In genomic region chr7:5713913-5714219, GRCh38 we compare ENCODE assay signal across 7 cellular contexts.
A peak's percentile ranks its signal among the peaks of the same experiment; 100 is the strongest.
DNase-seq lines count a peak whose midpoint lies in the region; ATAC-seq, FAIRE-seq and TF ChIP-seq lines count a peak whose summit lies in the region.
"Not testable (repeated sequence)": the region's sequence is repeated elsewhere in the genome, so short reads cannot be mapped to it uniquely, and the experiment has no call there.

No MANE protein-coding gene starts in this region.

- H3K27ac Mint-ChIP-seq in Caco-2 (ENCODE audit: unreplicated experiment): peak overlapping the region; percentile 42
- H3K27ac Mint-ChIP-seq in activated T-cell treated with anti-CD3 and anti-CD28 coated beads, Interleukin-2, amount 50 U/mL, for 24 hours: peak overlapping the region; percentile 47
- H3K27ac Mint-ChIP-seq in endodermal cell: peak overlapping the region; percentile 93
- peak overlapping the region; percentile 62 for H3K27ac Mint-ChIP-seq in stimulated activated naive B cell treated with anti-CD40 and anti-IgM and Interleukin-4, amounts not matched to agents 10 μg/mL and 1 μg/mL and 100 μg/mL, for 72 hours

- H4K20me1 ChIP-seq in K562 (replicated peaks; ENCODE audit: control insufficient read depth, insufficient read depth, low read length); HepG2 (ENCODE audit: insufficient read depth, low read length): not testable (repeated sequence)

- not testable (repeated sequence) for H3K27ac ChIP-seq in K562 (ENCODE audit: extremely low read depth, low read depth, low read length); endodermal cell (ENCODE audit: low read depth, low read length)
- peak overlapping the region; percentile 48 for H3K27ac ChIP-seq in HepG2 (ENCODE audit: extremely low read length, insufficient read depth, low read length)

- BruUV-seq in Caco-2 (replicated peaks; lab: Mats Ljungman, UMichigan); HepG2 (replicated peaks; lab: Mats Ljungman, UMichigan): not testable (repeated sequence)
- TSS peak; percentile 27 for BruUV-seq in K562 (replicated peaks; lab: Mats Ljungman, UMichigan)

- not testable (repeated sequence) for H2AFZ ChIP-seq in K562 (ENCODE audit: low read depth, low read length); HepG2 (ENCODE audit: low read length)

- H3K36me3 ChIP-seq in Caco-2 (ENCODE audit: control insufficient read depth, insufficient read depth, low read length): not testable (repeated sequence)
- peaks cover 77% of the 10 kb centered on the region for H3K36me3 ChIP-seq in K562 (ENCODE audit: control insufficient read depth, insufficient read depth, low read length)
- H3K36me3 ChIP-seq in endodermal cell (ENCODE audit: control insufficient read depth, insufficient read depth, low read length): peaks cover 86% of the 10 kb centered on the region
- peaks cover 20 to 70% of the 10 kb centered on the region in 2 experiments for H3K36me3 ChIP-seq in HepG2 (replicated peaks in 1 of 2; ENCODE audit: control insufficient read depth in 1 of 2, insufficient read depth in 2 of 2, low read length in 2 of 2)

- not testable (repeated sequence) for H3K27me3 Mint-ChIP-seq in Caco-2 (ENCODE audit: insufficient read depth, unreplicated experiment); activated T-cell treated with anti-CD3 and anti-CD28 coated beads, Interleukin-2, amount 50 U/mL, for 24 hours; endodermal cell (ENCODE audit: insufficient read depth); stimulated activated naive B cell treated with anti-CD40 and anti-IgM and Interleukin-4, amounts not matched to agents 10 μg/mL and 1 μg/mL and 100 μg/mL, for 72 hours

- H3K9me1 ChIP-seq in K562 (ENCODE audit: control insufficient read depth, insufficient read depth, low read length): not testable (repeated sequence)

- H3K4me1 Mint-ChIP-seq in Caco-2 (ENCODE audit: low read depth, unreplicated experiment); activated T-cell treated with anti-CD3 and anti-CD28 coated beads, Interleukin-2, amount 50 U/mL, for 24 hours (ENCODE audit: low read depth); stimulated activated naive B cell treated with anti-CD40 and anti-IgM and Interleukin-4, amounts not matched to agents 10 μg/mL and 1 μg/mL and 100 μg/mL, for 72 hours: not testable (repeated sequence)
- peaks cover 25% of the 10 kb centered on the region for H3K4me1 Mint-ChIP-seq in endodermal cell

- not testable (repeated sequence) for H3K9me3 Mint-ChIP-seq in Caco-2 (ENCODE audit: unreplicated experiment); activated T-cell treated with anti-CD3 and anti-CD28 coated beads, Interleukin-2, amount 50 U/mL, for 24 hours; endodermal cell; stimulated activated naive B cell treated with anti-CD40 and anti-IgM and Interleukin-4, amounts not matched to agents 10 μg/mL and 1 μg/mL and 100 μg/mL, for 72 hours

- not testable (repeated sequence) for TF ChIP-seq EP300 in K562 (IDR thresholded peaks at IDR 0.05; ENCODE audit: low read length); HepG2 (IDR thresholded peaks at IDR 0.05; ENCODE audit: low read depth in 2 of 2, low read length in 2 of 2); HepG2 (CRISPR knock-in tag; IDR thresholded peaks at IDR 0.05; ENCODE audit: borderline replicate concordance)

- not testable (repeated sequence) for H3K4me2 ChIP-seq in K562 (ENCODE audit: insufficient read depth, low read length); HepG2 (ENCODE audit: low read depth, low read length)

- CTCF ChIA-PET in Caco-2 (lab: Charles Lee); K562 (lab: Yijun Ruan, JAX; ENCODE audit: low intra/inter-chr PET ratio); HepG2 (lab: Yijun Ruan, JAX; ENCODE audit: low intra/inter-chr PET ratio, low total read pairs): not testable (repeated sequence)

- not testable (repeated sequence) for ATAC-seq in K562; stimulated activated naive B cell treated with anti-CD40 and anti-IgM and Interleukin-4, amounts not matched to agents 10 μg/mL and 1 μg/mL and 100 μg/mL, for 72 hours (replicated peaks)
- ATAC-seq in HepG2: peak; percentile 85

- not testable (repeated sequence) for FAIRE-seq in K562 (lab: Jason Lieb, UNC); HepG2 (lab: Jason Lieb, UNC)

- 100% methylated on average over 5 of the region's 5 CpGs for WGBS in K562 (ENCODE audit: insufficient coverage, low coverage, missing lambda C conversion rate)
- WGBS in endodermal cell (ENCODE audit: insufficient coverage in 1 of 2, insufficient read length in 1 of 2), 2 experiments: 94 to 95% methylated on average over 2 to 5 of the region's 5 CpGs
- WGBS in HepG2 (ENCODE audit: low lambda C conversion rate): 86% methylated on average over 5 of the region's 5 CpGs

- peaks cover 88% of the 10 kb centered on the region for H3K36me3 Mint-ChIP-seq in Caco-2 (ENCODE audit: insufficient read depth, unreplicated experiment)
- peaks cover 87% of the 10 kb centered on the region for H3K36me3 Mint-ChIP-seq in activated T-cell treated with anti-CD3 and anti-CD28 coated beads, Interleukin-2, amount 50 U/mL, for 24 hours (ENCODE audit: low read depth)
- peaks cover 82% of the 10 kb centered on the region for H3K36me3 Mint-ChIP-seq in endodermal cell (ENCODE audit: low read depth)
- peaks cover 40 to 58% of the 10 kb centered on the region in 2 donors for H3K36me3 Mint-ChIP-seq in stimulated activated naive B cell treated with anti-CD40 and anti-IgM and Interleukin-4, amounts not matched to agents 10 μg/mL and 1 μg/mL and 100 μg/mL, for 72 hours

- H3K4me1 ChIP-seq in Caco-2 (peaks cover 11% of the 10 kb centered on the region), HepG2 (ENCODE audit: insufficient read depth, low read length) (peaks cover 16% of the 10 kb centered on the region)
- H3K4me1 ChIP-seq in K562 (replicated peaks in 1 of 2; ENCODE audit: control insufficient read depth in 2 of 2, insufficient read depth in 2 of 2, low read length in 2 of 2); endodermal cell (ENCODE audit: control insufficient read depth, insufficient read depth, low read length): not testable (repeated sequence)

- H3K4me3 Mint-ChIP-seq in Caco-2 (ENCODE audit: unreplicated experiment); activated T-cell treated with anti-CD3 and anti-CD28 coated beads, Interleukin-2, amount 50 U/mL, for 24 hours; endodermal cell; stimulated activated naive B cell treated with anti-CD40 and anti-IgM and Interleukin-4, amounts not matched to agents 10 μg/mL and 1 μg/mL and 100 μg/mL, for 72 hours: not testable (repeated sequence)

- TF ChIP-seq POLR2A in K562 (conservative IDR thresholded peaks at IDR 0.05); HepG2 (IDR thresholded peaks at IDR 0.05; ENCODE audit: insufficient read depth in 1 of 2, low read depth in 2 of 2, low read length in 2 of 2): not testable (repeated sequence)

- not testable (repeated sequence) for TF ChIP-seq CTCF in Caco-2 (IDR thresholded peaks at IDR 0.05; ENCODE audit: insufficient read depth in 1 of 2, low read depth in 1 of 2, low read length in 1 of 2, severe bottlenecking in 1 of 2, unreplicated experiment in 1 of 2); K562 (IDR thresholded peaks at IDR 0.05 in 2 of 3, conservative IDR thresholded peaks at IDR 0.05 in 1 of 3; ENCODE audit: insufficient read depth in 2 of 3, low read depth in 1 of 3, low read length in 3 of 3); endodermal cell (conservative IDR thresholded peaks at IDR 0.05); HepG2 (CRISPR knock-in tag; IDR thresholded peaks at IDR 0.05)

- TF ChIP-seq RAD21 in K562 (CRISPR knock-in tag; conservative IDR thresholded peaks at IDR 0.05 in 1 of 2, IDR thresholded peaks at IDR 0.05 in 1 of 2); HepG2 (CRISPR knock-in tag; IDR thresholded peaks at IDR 0.05): not testable (repeated sequence)

- DNase-seq in Caco-2 (peak in 1 of 2 experiments; percentile 14), HuH-7 (ENCODE audit: low spot score) (peak; percentile 37), HepG2 (ENCODE audit: low spot score) (peak; percentile 44)
- not testable (repeated sequence) for DNase-seq in activated T-cell treated with anti-CD3 and anti-CD28 coated beads, Interleukin-2, amount 50 U/mL, for 24 hours; K562 (ENCODE audit: extremely low read depth in 1 of 4, low spot score in 3 of 4); endodermal cell; stimulated activated naive B cell treated with anti-CD40 and anti-IgM and Interleukin-4, amounts not matched to agents 10 μg/mL and 1 μg/mL and 100 μg/mL, for 72 hours

- intact Hi-C loops in Caco-2 (cut with micrococcal nuclease; ENCODE audit: unreplicated experiment): loop anchor here (5.0 kb wide), 1 partner anchor 68 kb away; the partner anchor contains the start of gene RNF216
- intact Hi-C loops in K562 (cut with micrococcal nuclease); HepG2 (cut with micrococcal nuclease; ENCODE audit: unreplicated experiment): not testable (repeated sequence)

- POLR2A ChIA-PET in Caco-2 (lab: Charles Lee); HepG2 (lab: Yijun Ruan, JAX): not testable (repeated sequence)
- POLR2A ChIA-PET in K562 (lab: Yijun Ruan, JAX): interaction anchor here (1.0 kb wide), 1 partner anchor 199 kb away, joined by 3 read pairs; no protein-coding TSS in a partner anchor

- H3K27me3 ChIP-seq in Caco-2 (replicated peaks; ENCODE audit: control insufficient read depth, insufficient read depth, low read length); K562 (ENCODE audit: control insufficient read depth in 2 of 2, insufficient read depth in 2 of 2, low read length in 2 of 2); endodermal cell (ENCODE audit: control insufficient read depth, insufficient read depth, low read length, poor library complexity, severe bottlenecking); HepG2 (ENCODE audit: control insufficient read depth in 1 of 2, insufficient read depth in 2 of 2, low read length in 2 of 2): not testable (repeated sequence)

- H3K9ac ChIP-seq in K562 (ENCODE audit: insufficient read depth in 1 of 2, low read depth in 2 of 2, low read length in 2 of 2); HepG2 (ENCODE audit: insufficient read depth, low read depth, low read length): not testable (repeated sequence)
- H3K9ac ChIP-seq in endodermal cell (ENCODE audit: extremely low read depth, low read length, poor library complexity, severe bottlenecking): peak overlapping the region; percentile 39

- H3K4me3 ChIP-seq in Caco-2 (ENCODE audit: low read depth, low read length); K562; endodermal cell (ENCODE audit: low read length); HepG2 (replicated peaks in 1 of 3; ENCODE audit: insufficient read depth in 1 of 3, low read depth in 2 of 3, low read length in 3 of 3): not testable (repeated sequence)

- not testable (repeated sequence) for H3K79me2 ChIP-seq in K562 (ENCODE audit: control insufficient read depth, insufficient read depth, low read length); HepG2 (ENCODE audit: insufficient read depth, low read length)

- in situ Hi-C loops in K562 (cut with MboI); HepG2 (cut with HindIII; ENCODE audit: extremely low pct_ligation_motif_present, low pct_unique_long_range_greater_than_20kb): not testable (repeated sequence)

- not testable (repeated sequence) for H3K9me3 ChIP-seq in Caco-2; K562 (replicated peaks; ENCODE audit: control insufficient read depth, insufficient read depth, low read depth, low read length); endodermal cell (ENCODE audit: control insufficient read depth, low read length); HepG2 (ENCODE audit: low read length)

Comparison
In these comparisons a context has a peak if more than half of its experiments do, and no peak if none do; other contexts are left out.
1. H3K27ac Mint-ChIP-seq: peak in every context shown above with its lines; median percentile 93 in endodermal cell; 62 in stimulated activated naive B cell treated with anti-CD40 and anti-IgM and Interleukin-4, amounts not matched to agents 10 μg/mL and 1 μg/mL and 100 μg/mL, for 72 hours; 47 in activated T-cell treated with anti-CD3 and anti-CD28 coated beads, Interleukin-2, amount 50 U/mL, for 24 hours; 42 in Caco-2.